9 cellular contexts compared by ENCODE assay signal in the genomic region with DNA sequence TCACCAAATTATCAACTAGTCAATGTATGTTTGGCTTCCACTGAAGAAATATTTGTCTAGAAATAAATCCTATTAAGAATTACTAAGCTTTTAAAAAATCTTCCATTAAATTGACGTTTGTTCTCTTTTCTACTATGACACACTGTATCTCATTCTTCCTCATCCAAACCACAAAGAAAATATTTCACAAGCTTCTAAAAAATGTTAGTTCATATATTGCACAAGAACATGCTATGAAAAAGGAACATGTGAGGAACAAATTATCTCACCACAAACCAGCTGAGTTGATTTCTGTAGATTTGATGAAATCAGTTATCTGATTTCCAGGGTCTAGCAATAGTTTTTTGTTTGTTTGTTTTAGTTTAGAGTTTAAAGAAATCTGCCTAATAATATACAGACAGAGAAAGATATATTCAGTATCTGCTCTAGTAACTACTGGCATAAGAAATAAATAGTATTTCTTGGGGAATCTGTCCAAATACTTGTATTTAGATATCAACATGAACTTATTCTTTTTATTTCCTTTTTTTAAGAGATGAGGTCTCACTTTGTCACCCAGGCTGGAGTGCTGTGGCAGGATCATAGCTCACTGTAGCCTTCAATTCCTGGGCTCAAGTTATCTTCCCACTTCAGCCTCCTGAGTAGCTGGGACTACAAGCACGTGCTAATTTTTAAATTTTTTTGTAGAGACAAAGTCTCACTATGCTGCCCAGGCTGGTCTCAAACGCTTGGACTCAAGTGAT.
DNase-seq lines count a peak whose midpoint lies in the region; ATAC-seq and TF ChIP-seq lines count a peak whose summit lies in the region.
"Had no signal": no experiment of that assay in that cellular context is flagged by ENCODE, and none has a peak within 500 bp of the region (broad histone marks: within the 10 kb centered on the region; RNA-seq: fewer than 3 reads in every experiment).

No MANE protein-coding gene starts in this region.

- peak; percentile 90 for DNase-seq in HFFc6
- peak; percentile 29 for DNase-seq in glomerular visceral epithelial cell (ENCODE audit: extremely low spot score)
- no peak for DNase-seq in stimulated activated effector memory CD8-positive, alpha-beta T cell treated with anti-CD3 and anti-CD28 coated beads, Interleukin-12 subunit alpha, Interleukin-12 subunit beta, amount 100 ng/mL, for 72 hours (ENCODE audit: low spot score in 2 of 2)
- DNase-seq: activated CD4-positive, alpha-beta T cell treated with anti-CD3 and anti-CD28 coated beads for 1 hour had no signal

- TF ChIP-seq CTCF in HFFc6 (IDR thresholded peaks at IDR 0.05) = no peak

- H3K27me3 Mint-ChIP-seq in HFFc6 (ENCODE audit: insufficient read depth) = no peaks in the 10 kb centered on the region

- ATAC-seq in SK-N-SH treated with all-trans-retinoic acid at 6 μM for 48 hours (peak; percentile 40; the same call in 1 of the 3 replicates), HG03159 (IDR thresholded peaks at IDR 0.05; ENCODE audit: unreplicated experiment) (no peak), GM21447 (IDR thresholded peaks at IDR 0.05; ENCODE audit: unreplicated experiment) (no peak), GM21390 (IDR thresholded peaks at IDR 0.05; ENCODE audit: unreplicated experiment) (no peak), GM19035 (IDR thresholded peaks at IDR 0.05; ENCODE audit: unreplicated experiment) (no peak)
- ATAC-seq in stimulated activated effector memory CD8-positive, alpha-beta T cell treated with anti-CD3 and anti-CD28 coated beads, Interleukin-12 subunit alpha, Interleukin-12 subunit beta, amount 100 ng/mL, for 72 hours = peak; percentile 94

- peaks cover 56% of the 10 kb centered on the region for H3K36me3 Mint-ChIP-seq in HFFc6 (ENCODE audit: low read depth)
- H3K36me3 Mint-ChIP-seq in stimulated activated effector memory CD8-positive, alpha-beta T cell treated with anti-CD3 and anti-CD28 coated beads, Interleukin-12 subunit alpha, Interleukin-12 subunit beta, amount 100 ng/mL, for 72 hours = peaks cover 20% of the 10 kb centered on the region

- H3K4me3 Mint-ChIP-seq in HFFc6 = no peak overlapping the region
- H3K4me3 Mint-ChIP-seq in stimulated activated effector memory CD8-positive, alpha-beta T cell treated with anti-CD3 and anti-CD28 coated beads, Interleukin-12 subunit alpha, Interleukin-12 subunit beta, amount 100 ng/mL, for 72 hours = no peak overlapping the region

- H3K9me3 Mint-ChIP-seq in HFFc6 = no peaks in the 10 kb centered on the region; the same call in 1 of the 2 replicates
- no peaks in the 10 kb centered on the region for H3K9me3 Mint-ChIP-seq in stimulated activated effector memory CD8-positive, alpha-beta T cell treated with anti-CD3 and anti-CD28 coated beads, Interleukin-12 subunit alpha, Interleukin-12 subunit beta, amount 100 ng/mL, for 72 hours

- H3K4me1 Mint-ChIP-seq in HFFc6 (ENCODE audit: low read depth) = peaks cover 59% of the 10 kb centered on the region
- peaks cover 35% of the 10 kb centered on the region for H3K4me1 Mint-ChIP-seq in stimulated activated effector memory CD8-positive, alpha-beta T cell treated with anti-CD3 and anti-CD28 coated beads, Interleukin-12 subunit alpha, Interleukin-12 subunit beta, amount 100 ng/mL, for 72 hours

- H3K27ac Mint-ChIP-seq in HFFc6 = peak overlapping the region; percentile 69
- H3K27ac Mint-ChIP-seq in stimulated activated effector memory CD8-positive, alpha-beta T cell treated with anti-CD3 and anti-CD28 coated beads, Interleukin-12 subunit alpha, Interleukin-12 subunit beta, amount 100 ng/mL, for 72 hours = peak overlapping the region; percentile 0

TF ChIP-seq in SK-N-SH treated with all-trans-retinoic acid at 6 μM for 48 hours, 23 proteins besides CTCF, POLR2A, EP300 and RAD21:
- TF ChIP-seq ISL1 (CRISPR knock-in tag; IDR thresholded peaks at IDR 0.05) (peak; percentile 92), TOX (CRISPR knock-in tag; IDR thresholded peaks at IDR 0.05; ENCODE audit: borderline replicate concordance) (no peak), PPARA (CRISPR knock-in tag; IDR thresholded peaks at IDR 0.05; ENCODE audit: borderline replicate concordance) (no peak), SNAI2 (CRISPR knock-in tag; IDR thresholded peaks at IDR 0.05) (no peak), ZC3H10 (CRISPR knock-in tag; IDR thresholded peaks at IDR 0.05) (no peak), ZNF565 (CRISPR knock-in tag; conservative IDR thresholded peaks at IDR 0.05; ENCODE audit: low read depth) (no peak), TCF4 (CRISPR knock-in tag; IDR thresholded peaks at IDR 0.05; ENCODE audit: borderline replicate concordance) (peak; percentile 26; the same call in 1 of the 2 replicates), GLIS3 (CRISPR knock-in tag; IDR thresholded peaks at IDR 0.05) (no peak), ARNTL (CRISPR knock-in tag; IDR thresholded peaks at IDR 0.05; ENCODE audit: borderline replicate concordance, low read depth) (no peak)
- TF ChIP-seq, protein P1, sequence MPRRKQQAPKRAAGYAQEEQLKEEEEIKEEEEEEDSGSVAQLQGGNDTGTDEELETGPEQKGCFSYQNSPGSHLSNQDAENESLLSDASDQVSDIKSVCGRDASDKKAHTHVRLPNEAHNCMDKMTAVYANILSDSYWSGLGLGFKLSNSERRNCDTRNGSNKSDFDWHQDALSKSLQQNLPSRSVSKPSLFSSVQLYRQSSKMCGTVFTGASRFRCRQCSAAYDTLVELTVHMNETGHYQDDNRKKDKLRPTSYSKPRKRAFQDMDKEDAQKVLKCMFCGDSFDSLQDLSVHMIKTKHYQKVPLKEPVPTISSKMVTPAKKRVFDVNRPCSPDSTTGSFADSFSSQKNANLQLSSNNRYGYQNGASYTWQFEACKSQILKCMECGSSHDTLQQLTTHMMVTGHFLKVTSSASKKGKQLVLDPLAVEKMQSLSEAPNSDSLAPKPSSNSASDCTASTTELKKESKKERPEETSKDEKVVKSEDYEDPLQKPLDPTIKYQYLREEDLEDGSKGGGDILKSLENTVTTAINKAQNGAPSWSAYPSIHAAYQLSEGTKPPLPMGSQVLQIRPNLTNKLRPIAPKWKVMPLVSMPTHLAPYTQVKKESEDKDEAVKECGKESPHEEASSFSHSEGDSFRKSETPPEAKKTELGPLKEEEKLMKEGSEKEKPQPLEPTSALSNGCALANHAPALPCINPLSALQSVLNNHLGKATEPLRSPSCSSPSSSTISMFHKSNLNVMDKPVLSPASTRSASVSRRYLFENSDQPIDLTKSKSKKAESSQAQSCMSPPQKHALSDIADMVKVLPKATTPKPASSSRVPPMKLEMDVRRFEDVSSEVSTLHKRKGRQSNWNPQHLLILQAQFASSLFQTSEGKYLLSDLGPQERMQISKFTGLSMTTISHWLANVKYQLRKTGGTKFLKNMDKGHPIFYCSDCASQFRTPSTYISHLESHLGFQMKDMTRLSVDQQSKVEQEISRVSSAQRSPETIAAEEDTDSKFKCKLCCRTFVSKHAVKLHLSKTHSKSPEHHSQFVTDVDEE (CRISPR knock-in tag; IDR thresholded peaks at IDR 0.05) = no peak
- TF ChIP-seq, protein P2, sequence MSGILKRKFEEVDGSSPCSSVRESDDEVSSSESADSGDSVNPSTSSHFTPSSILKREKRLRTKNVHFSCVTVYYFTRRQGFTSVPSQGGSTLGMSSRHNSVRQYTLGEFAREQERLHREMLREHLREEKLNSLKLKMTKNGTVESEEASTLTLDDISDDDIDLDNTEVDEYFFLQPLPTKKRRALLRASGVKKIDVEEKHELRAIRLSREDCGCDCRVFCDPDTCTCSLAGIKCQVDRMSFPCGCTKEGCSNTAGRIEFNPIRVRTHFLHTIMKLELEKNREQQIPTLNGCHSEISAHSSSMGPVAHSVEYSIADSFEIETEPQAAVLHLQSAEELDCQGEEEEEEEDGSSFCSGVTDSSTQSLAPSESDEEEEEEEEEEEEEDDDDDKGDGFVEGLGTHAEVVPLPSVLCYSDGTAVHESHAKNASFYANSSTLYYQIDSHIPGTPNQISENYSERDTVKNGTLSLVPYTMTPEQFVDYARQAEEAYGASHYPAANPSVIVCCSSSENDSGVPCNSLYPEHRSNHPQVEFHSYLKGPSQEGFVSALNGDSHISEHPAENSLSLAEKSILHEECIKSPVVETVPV (CRISPR knock-in tag; IDR thresholded peaks at IDR 0.05) = no peak
- TF ChIP-seq, protein P3, sequence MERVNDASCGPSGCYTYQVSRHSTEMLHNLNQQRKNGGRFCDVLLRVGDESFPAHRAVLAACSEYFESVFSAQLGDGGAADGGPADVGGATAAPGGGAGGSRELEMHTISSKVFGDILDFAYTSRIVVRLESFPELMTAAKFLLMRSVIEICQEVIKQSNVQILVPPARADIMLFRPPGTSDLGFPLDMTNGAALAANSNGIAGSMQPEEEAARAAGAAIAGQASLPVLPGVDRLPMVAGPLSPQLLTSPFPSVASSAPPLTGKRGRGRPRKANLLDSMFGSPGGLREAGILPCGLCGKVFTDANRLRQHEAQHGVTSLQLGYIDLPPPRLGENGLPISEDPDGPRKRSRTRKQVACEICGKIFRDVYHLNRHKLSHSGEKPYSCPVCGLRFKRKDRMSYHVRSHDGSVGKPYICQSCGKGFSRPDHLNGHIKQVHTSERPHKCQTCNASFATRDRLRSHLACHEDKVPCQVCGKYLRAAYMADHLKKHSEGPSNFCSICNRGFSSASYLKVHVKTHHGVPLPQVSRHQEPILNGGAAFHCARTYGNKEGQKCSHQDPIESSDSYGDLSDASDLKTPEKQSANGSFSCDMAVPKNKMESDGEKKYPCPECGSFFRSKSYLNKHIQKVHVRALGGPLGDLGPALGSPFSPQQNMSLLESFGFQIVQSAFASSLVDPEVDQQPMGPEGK (CRISPR knock-in tag; IDR thresholded peaks at IDR 0.05; ENCODE audit: borderline replicate concordance) = peak; percentile 49; the same call in 1 of the 2 replicates

Comparison
In these comparisons a context has a peak if more than half of its experiments do, and no peak if none do; other contexts are left out.
1. DNase-seq: peak in HFFc6 (single experiment) and glomerular visceral epithelial cell (single experiment); none in stimulated activated effector memory CD8-positive, alpha-beta T cell treated with anti-CD3 and anti-CD28 coated beads, Interleukin-12 subunit alpha, Interleukin-12 subunit beta, amount 100 ng/mL, for 72 hours (0 of 2).
2. ATAC-seq: peak in SK-N-SH treated with all-trans-retinoic acid at 6 μM for 48 hours (single experiment) and stimulated activated effector memory CD8-positive, alpha-beta T cell treated with anti-CD3 and anti-CD28 coated beads, Interleukin-12 subunit alpha, Interleukin-12 subunit beta, amount 100 ng/mL, for 72 hours (single experiment); none in HG03159 (single experiment), GM21447 (single experiment), GM21390 (single experiment) and GM19035 (single experiment).